Comparison of ENCODE assay signal across 8 cellular contexts in genomic region chrX:153971632-153972367, GRCh38. TPM values are rescaled to one million over a fixed set of nuclear protein-coding genes. Genes with fewer than 3 reads are reported as not detected.
DNase-seq lines count a peak whose midpoint lies in the region; ATAC-seq and TF ChIP-seq lines count a peak whose summit lies in the region.

Gene HCFC1, minus strand, starts transcription at chrX:153971818. Its CDS starts 978 bp downstream, at chrX:153970840.

- CTCF ChIA-PET in CD8-positive, alpha-beta T cell (lab: Charles Lee), result interaction anchor here (0.9 to 2.0 kb wide), 3 partner anchors 25 to 45 kb away, joined by 3 to 7 read pairs (median 5); no protein-coding TSS in a partner anchor

- no peak for TF ChIP-seq CTCF in CD8-positive, alpha-beta T cell (IDR thresholded peaks at IDR 0.05)

- POLR2A ChIA-PET in CD8-positive, alpha-beta T cell (lab: Charles Lee), result interaction anchor here (0.7 to 9.3 kb wide), 14 partner anchors 9 to 544 kb away, joined by 3 to 99 read pairs (median 6); partner anchors contain the start of genes ARHGAP4, FAM3A, NAA10 and RPL10

- DNase-seq in CD8-positive, alpha-beta T cell, result peak; percentile 78 to 96 (median 88)
- DNase-seq in HS-27A (ENCODE audit: low read depth) (peak; percentile 58), NOMO-1 treated with DMSO at 0.1 percent for 48 hours (lab: John Stamatoyannopoulos, UW; ENCODE audit: unreplicated experiment) (peak; percentile 91), midbrain (lab: John Stamatoyannopoulos, UW) (peak; percentile 91)
- peak; percentile 95 for DNase-seq in activated CD8-positive, alpha-beta memory T cell treated with anti-CD3 and anti-CD28 coated beads, Interleukin-2, amount 50 U/mL, for 1 hour (ENCODE audit: extremely low read depth)
- peak; percentile 81 to 84 for DNase-seq in stimulated activated CD8-positive, alpha-beta memory T cell treated with anti-CD3 and anti-CD28 coated beads, Interleukin-2, amount 100 ng/mL, for 1 hour (ENCODE audit: low read depth in 2 of 2)

- no peaks in the 10 kb centered on the region for H3K9me3 ChIP-seq in CD8-positive, alpha-beta T cell (ENCODE audit: low read length)

- peak; percentile 45 for ATAC-seq in CD8-positive, alpha-beta T cell
- ATAC-seq in GM19467 (IDR thresholded peaks at IDR 0.05; ENCODE audit: unreplicated experiment), result peak; percentile 35

- H3K9me3 Mint-ChIP-seq in CD8-positive, alpha-beta T cell, result no peaks in the 10 kb centered on the region

- no peaks in the 10 kb centered on the region for H3K27me3 ChIP-seq in CD8-positive, alpha-beta T cell (ENCODE audit: insufficient read depth, low read length)

- peak within 1 kb of the TSS; percentile 100 for H3K4me3 Mint-ChIP-seq in CD8-positive, alpha-beta T cell

- in situ Hi-C loops in endometrial microvascular endothelial cells (cut with HindIII; ENCODE audit: inconsistent ontology term, low pct_unique_long_range_greater_than_20kb, low sequenced_read_pairs), result no loop called here

- no peaks in the 10 kb centered on the region for H3K27me3 Mint-ChIP-seq in CD8-positive, alpha-beta T cell (ENCODE audit: low read depth)

- H3K27ac ChIP-seq in CD8-positive, alpha-beta T cell (ENCODE audit: low read depth, low read length), result peak within 1 kb of the TSS; percentile 94

- intact Hi-C loops in CD8-positive, alpha-beta T cell (cut with DNase I, micrococcal nuclease), result loop anchor here (1.0 to 5.0 kb wide), 7 partner anchors 43 to 576 kb away; partner anchors contain the start of genes EMD (in 1 of the 2), IKBKG (in 1 of the 2), IRAK1 (in 1 of the 2) and LAGE3 (in 1 of the 2)

- H3K4me3 ChIP-seq in CD8-positive, alpha-beta T cell (ENCODE audit: low read depth, low read length), result peak within 1 kb of the TSS; percentile 94

- H3K36me3 Mint-ChIP-seq in CD8-positive, alpha-beta T cell, result peaks cover 11% of the 10 kb centered on the region

- peak within 1 kb of the TSS; percentile 100 for H3K27ac Mint-ChIP-seq in CD8-positive, alpha-beta T cell

- H3K36me3 ChIP-seq in CD8-positive, alpha-beta T cell (ENCODE audit: insufficient read depth, low read length), result no peaks in the 10 kb centered on the region

- H3K4me1 Mint-ChIP-seq in CD8-positive, alpha-beta T cell (ENCODE audit: low read depth), result peaks cover 39% of the 10 kb centered on the region

- peaks cover 36% of the 10 kb centered on the region for H3K4me1 ChIP-seq in CD8-positive, alpha-beta T cell (ENCODE audit: insufficient read depth, low read length)

RNA-seq across cellular contexts. Expression of gene HCFC1, which starts in this region (rescaled TPM):
- 10 to 100 TPM; 49.1 to 56.3 TPM for total RNA-seq in CD8-positive, alpha-beta T cell
- 44.8 TPM for total RNA-seq in endometrial microvascular endothelial cells (ENCODE audit: inconsistent ontology term)

Comparison
In these comparisons a context has a peak if more than half of its experiments do, and no peak if none do; other contexts are left out.
1. Peak in every context shown above with its lines: DNase-seq, ATAC-seq, H3K4me3 ChIP-seq and H3K27ac ChIP-seq.